8 cellular contexts compared by ENCODE assay signal in the genomic region with DNA sequence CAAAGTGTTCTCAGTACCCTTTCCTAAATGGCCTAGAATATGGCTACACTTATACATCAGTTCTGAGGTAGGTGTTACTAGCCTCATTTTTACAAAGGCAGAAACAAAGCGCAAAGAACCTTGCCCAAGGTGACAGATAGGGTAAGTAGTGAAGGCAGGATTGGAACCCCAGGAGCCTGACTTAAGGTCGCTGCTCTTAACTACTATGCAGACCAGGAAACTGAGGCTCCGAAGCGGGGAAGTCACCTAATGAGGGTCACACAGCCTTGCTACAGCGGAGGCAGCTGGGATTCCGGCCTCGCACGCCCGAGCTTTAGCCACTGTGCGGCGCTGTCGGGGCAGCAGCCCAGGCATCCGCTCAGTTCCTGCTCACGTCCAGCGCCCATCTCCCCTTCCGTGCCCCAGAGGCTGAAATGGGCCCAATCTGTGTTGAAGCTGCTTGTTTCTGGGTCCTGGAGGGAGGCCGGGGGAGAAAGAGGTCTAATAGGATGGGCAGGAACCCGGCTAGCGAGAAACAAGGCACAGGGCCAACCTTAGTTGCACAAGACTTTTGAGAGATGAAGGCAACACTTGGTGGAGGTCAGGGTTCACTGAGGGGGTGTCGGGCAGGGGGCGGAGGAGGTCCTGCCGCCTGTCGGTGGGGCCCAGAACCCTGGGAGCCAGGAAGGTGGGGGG. TPM values are rescaled to one million over a fixed set of nuclear protein-coding genes. Genes with fewer than 3 reads are reported as not detected.
DNase-seq lines count a peak whose midpoint lies in the region; ATAC-seq and TF ChIP-seq lines count a peak whose summit lies in the region.

No MANE protein-coding gene starts in this region.

- intact Hi-C loops in upper lobe of right lung (cut with DNase I) = loop anchor here (5.0 kb wide), 1 partner anchor 276 kb away; no protein-coding TSS in a partner anchor

- H4K20me1 ChIP-seq in DND-41 (ENCODE audit: insufficient read depth, low read length) = peaks cover 48% of the 10 kb centered on the region

- ATAC-seq in DND-41 (ENCODE audit: insufficient read depth, low read depth) (peak; percentile 56), GM21737 (IDR thresholded peaks at IDR 0.05; ENCODE audit: unreplicated experiment) (peak; percentile 43), RWPE2 (ENCODE audit: low read depth) (peak; percentile 38), upper lobe of right lung (peak; percentile 66)

- peak overlapping the region; percentile 65 to 88 for H3K4me3 ChIP-seq in DND-41 (ENCODE audit: low read depth in 1 of 2, low read length in 2 of 2)
- peak overlapping the region; percentile 68 for H3K4me3 ChIP-seq in RWPE2 (ENCODE audit: severe bottlenecking)
- H3K4me3 ChIP-seq in upper lobe of right lung = peak overlapping the region; percentile 71

- TF ChIP-seq CTCF in DND-41 (IDR thresholded peaks at IDR 0.05; ENCODE audit: borderline replicate concordance, extremely low read depth, low read length, poor library complexity, severe bottlenecking) (peak; percentile 98), RWPE2 (IDR thresholded peaks at IDR 0.05; ENCODE audit: poor library complexity, severe bottlenecking) (peak; percentile 97), upper lobe of right lung (IDR thresholded peaks at IDR 0.05) (peak; percentile 88)

- H3K4me1 ChIP-seq in DND-41 (ENCODE audit: insufficient read depth, low read length) = peaks cover 42% of the 10 kb centered on the region
- peaks cover 11% of the 10 kb centered on the region for H3K4me1 ChIP-seq in RWPE2 (ENCODE audit: insufficient read depth, poor library complexity, severe bottlenecking)
- H3K4me1 ChIP-seq in upper lobe of right lung = peaks cover 38% of the 10 kb centered on the region

- H3K36me3 ChIP-seq in DND-41 (ENCODE audit: insufficient read depth, low read length) (peaks cover 41% of the 10 kb centered on the region), RWPE2 (ENCODE audit: low read depth) (no peaks in the 10 kb centered on the region), upper lobe of right lung (no peaks in the 10 kb centered on the region)

- H3K9me3 ChIP-seq in DND-41 (ENCODE audit: insufficient read depth, low read length, severe bottlenecking) = no peaks in the 10 kb centered on the region
- H3K9me3 ChIP-seq in RWPE2 (ENCODE audit: severe bottlenecking) = no peaks in the 10 kb centered on the region
- no peaks in the 10 kb centered on the region for H3K9me3 ChIP-seq in upper lobe of right lung

- H3K27ac ChIP-seq in DND-41 (ENCODE audit: low read length) (peak overlapping the region; percentile 84), RWPE2 (ENCODE audit: poor library complexity, severe bottlenecking) (peak overlapping the region; percentile 52), upper lobe of right lung (peak overlapping the region; percentile 83)

- peak overlapping the region; percentile 96 for H3K9ac ChIP-seq in DND-41 (ENCODE audit: low read depth, low read length)

- H3K79me2 ChIP-seq in DND-41 (ENCODE audit: insufficient read depth, low read length) = peaks cover 59% of the 10 kb centered on the region

- H3K27me3 ChIP-seq in DND-41 (ENCODE audit: insufficient read depth, low read length, poor library complexity) = no peaks in the 10 kb centered on the region
- H3K27me3 ChIP-seq in RWPE2 (ENCODE audit: insufficient read depth, poor library complexity, severe bottlenecking) = peaks cover 30% of the 10 kb centered on the region
- peaks cover 64% of the 10 kb centered on the region for H3K27me3 ChIP-seq in upper lobe of right lung

- H3K4me2 ChIP-seq in DND-41 (ENCODE audit: insufficient read depth, low read length) = peak overlapping the region; percentile 87

- DNase-seq in DND-41 (peak; percentile 85), KBM-7 (peak; percentile 88), RWPE2 (ENCODE audit: low spot score) (no peak), glomerular endothelial cell (ENCODE audit: extremely low read depth, low read depth, low spot score) (peak; percentile 29), pons (ENCODE audit: low spot score) (peak; percentile 43), upper lobe of right lung (peak; percentile 90)
- peak; percentile 93 for DNase-seq in activated effector memory CD4-positive, alpha-beta T cell treated with anti-CD3 and anti-CD28 coated beads, Interleukin-2, amount 50 U/mL, for 16 hours

- H2AFZ ChIP-seq in DND-41 (ENCODE audit: low read depth, low read length) = peak overlapping the region; percentile 88

- in situ Hi-C loops in KBM-7 (cut with MboI; ENCODE audit: low pct_unique_long_range_greater_than_20kb, low sequenced_read_pairs) = loop anchor here (25.0 kb wide), 1 partner anchor 276 kb away; no protein-coding TSS in a partner anchor

RNA-seq across cellular contexts. Expression of a gene that starts 1.4 kb away (rescaled TPM):
- total RNA-seq in glomerular endothelial cell = 0.10 and 0.18 TPM in 2 replicates
- total RNA-seq in upper lobe of right lung = 0.35 TPM

RNA-seq across cellular contexts. Expression of a gene that starts 20.4 kb away (rescaled TPM):
- total RNA-seq in glomerular endothelial cell (not detected in 2 replicates), upper lobe of right lung (not detected)
